Comparison of ENCODE assay signal across 10 cellular contexts in the genomic region with DNA sequence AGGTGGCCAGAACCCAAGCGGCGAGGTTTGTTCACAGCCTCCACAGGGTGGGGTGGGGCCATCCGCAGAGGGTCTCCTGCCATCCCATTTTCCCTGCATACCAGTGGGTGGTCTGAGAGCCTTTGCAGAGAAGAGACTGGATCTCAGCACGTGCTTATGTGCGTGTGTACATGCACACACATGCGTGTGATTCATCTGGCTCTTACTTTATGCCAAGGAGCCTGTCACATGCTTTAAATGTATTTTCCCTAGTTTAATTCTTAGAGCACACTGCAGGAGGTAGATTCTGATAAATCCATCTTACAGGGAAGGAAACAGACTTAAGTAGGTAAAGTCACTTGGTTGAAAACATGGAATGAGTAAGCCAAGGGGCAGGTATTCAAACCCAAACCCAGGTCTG. TPM values are rescaled to one million over a fixed set of nuclear protein-coding genes. Genes with fewer than 3 reads are reported as not detected.
A peak's percentile ranks its signal among the peaks of the same experiment; 100 is the strongest.
DNase-seq lines count a peak whose midpoint lies in the region; FAIRE-seq and TF ChIP-seq lines count a peak whose summit lies in the region.
"Had no signal": no experiment of that assay in that cellular context is flagged by ENCODE, and none has a peak within 500 bp of the region (broad histone marks: within the 10 kb centered on the region; RNA-seq: fewer than 3 reads in every experiment).

No MANE protein-coding gene starts in this region.

- H3K36me3 Mint-ChIP-seq in T-helper 2 cell treated with Interferon-gamma antibody and Interleukin-4, amounts not matched to agents 5 μg/mL and 100 μg/mL, for 36 hours (ENCODE audit: low read depth): peaks cover 23% of the 10 kb centered on the region

- no peak for TF ChIP-seq POLR2A in thyroid gland (IDR thresholded peaks at IDR 0.05)

- H3K27ac ChIP-seq in layer of hippocampus (ENCODE audit: low read depth, low read length) (peak overlapping the region; percentile 59), thyroid gland (peak overlapping the region in 2 of 3 donors; percentile 82 to 83)

- no peaks in the 10 kb centered on the region for H3K27me3 ChIP-seq in Loucy (ENCODE audit: insufficient read depth, low read length, poor library complexity, severe bottlenecking)
- H3K27me3 ChIP-seq in bronchial epithelial cell (ENCODE audit: control insufficient read depth, insufficient read depth, low read length): no peaks in the 10 kb centered on the region
- no peaks in the 10 kb centered on the region for H3K27me3 ChIP-seq in layer of hippocampus (ENCODE audit: control insufficient read depth, insufficient read depth, low read length)
- no peaks in the 10 kb centered on the region for H3K27me3 ChIP-seq in thyroid gland

- peak overlapping the region; percentile 19 for H3K4me2 ChIP-seq in Loucy (ENCODE audit: low read depth, low read length, poor library complexity, severe bottlenecking)

- no peaks in the 10 kb centered on the region for H3K27me3 Mint-ChIP-seq in T-helper 2 cell treated with Interferon-gamma antibody and Interleukin-4, amounts not matched to agents 5 μg/mL and 100 μg/mL, for 36 hours (ENCODE audit: low read depth)

- intact Hi-C loops in thyroid gland (cut with DNase I): no loop called here
- intact Hi-C loops in posterior cingulate gyrus (cut with DNase I): loop anchor here (5.0 kb wide), 1 partner anchor 40 kb away; no protein-coding TSS in a partner anchor

- H3K9me3 ChIP-seq in Loucy (ENCODE audit: insufficient read depth, low read depth, low read length) (no peaks in the 10 kb centered on the region), thyroid gland (no peaks in the 10 kb centered on the region)

- H3K4me1 Mint-ChIP-seq in T-helper 2 cell treated with Interferon-gamma antibody and Interleukin-4, amounts not matched to agents 5 μg/mL and 100 μg/mL, for 36 hours (ENCODE audit: low read depth): peaks cover 55% of the 10 kb centered on the region

- H3K4me3 ChIP-seq in Loucy (ENCODE audit: low read length, poor library complexity, severe bottlenecking) (no peak overlapping the region), bronchial epithelial cell (ENCODE audit: low read depth, low read length) (no peak overlapping the region), thyroid gland (replicated peaks in 1 of 3) (no peak overlapping the region)

- DNase-seq in bronchial epithelial cell (ENCODE audit: low read depth) (peak; percentile 70), thyroid gland (no peak), mesenteric fat pad (ENCODE audit: low spot score) (no peak), posterior cingulate gyrus (no peak)
- no peak for DNase-seq in T-helper 2 cell treated with Interferon-gamma antibody and Interleukin-4, amounts not matched to agents 5 μg/mL and 100 μg/mL, for 36 hours (ENCODE audit: low spot score)
- DNase-seq: NCI-H1105 treated with DMSO at 0.1 percent for 48 hours, NCI-H524 treated with DMSO at 0.1 percent for 48 hours had no signal

- H3F3A ChIP-seq in Loucy (ENCODE audit: low read depth): peaks cover 17% of the 10 kb centered on the region

- FAIRE-seq in bronchial epithelial cell (lab: Jason Lieb, UNC): no peak
- FAIRE-seq: D721Med had no signal

- TF ChIP-seq CTCF in Loucy (conservative IDR thresholded peaks at IDR 0.05; ENCODE audit: low read length) (no peak), bronchial epithelial cell (IDR thresholded peaks at IDR 0.05; ENCODE audit: insufficient read depth, low read length, severe bottlenecking) (no peak), thyroid gland (IDR thresholded peaks at IDR 0.05) (no peak)

- H3K36me3 ChIP-seq in Loucy (ENCODE audit: insufficient read depth, low read length): peaks cover 35% of the 10 kb centered on the region; the same call in 1 of the 2 replicates
- H3K36me3 ChIP-seq in bronchial epithelial cell (ENCODE audit: control insufficient read depth, insufficient read depth, low read length): peaks cover 35% of the 10 kb centered on the region
- peaks cover 0 to 4% of the 10 kb centered on the region in 2 donors for H3K36me3 ChIP-seq in thyroid gland

- no peak overlapping the region for H2AFZ ChIP-seq in Loucy (ENCODE audit: low read length)

- no peak overlapping the region for H3K4me3 Mint-ChIP-seq in T-helper 2 cell treated with Interferon-gamma antibody and Interleukin-4, amounts not matched to agents 5 μg/mL and 100 μg/mL, for 36 hours

- peaks cover 55% of the 10 kb centered on the region for H4K20me1 ChIP-seq in Loucy (ENCODE audit: insufficient read depth, low read length, poor library complexity, severe bottlenecking)

- peaks cover 80% of the 10 kb centered on the region for H3K79me2 ChIP-seq in Loucy (ENCODE audit: insufficient read depth, low read length)

- no peaks in the 10 kb centered on the region for H3K9me3 Mint-ChIP-seq in T-helper 2 cell treated with Interferon-gamma antibody and Interleukin-4, amounts not matched to agents 5 μg/mL and 100 μg/mL, for 36 hours

- H3K27ac Mint-ChIP-seq in T-helper 2 cell treated with Interferon-gamma antibody and Interleukin-4, amounts not matched to agents 5 μg/mL and 100 μg/mL, for 36 hours: no peak overlapping the region

- WGBS in thyroid gland, 2 donors: 86 to 94% methylated on average over 6 of the region's 6 CpGs

- peak overlapping the region; percentile 42 for H3K9ac ChIP-seq in Loucy (ENCODE audit: low read depth, low read length, poor library complexity, severe bottlenecking)

- H3K9me2 ChIP-seq in Loucy (replicated peaks; ENCODE audit: low read depth, low read length): no peaks in the 10 kb centered on the region

- H3K4me1 ChIP-seq in Loucy (ENCODE audit: insufficient read depth, low read length, poor library complexity, severe bottlenecking) (peaks cover 63% of the 10 kb centered on the region), thyroid gland (peaks cover 91 to 100% of the 10 kb centered on the region in 2 donors)

RNA-seq across cellular contexts. Expression of gene CAPN12, which starts 47.1 kb away (rescaled TPM):
- total RNA-seq in bronchial epithelial cell: 6.6 and 6.8 TPM in 2 replicates
- 1 to 10 TPM in 2 of 4 donors, not detected in 2; 1.6 to 2.0 TPM for total RNA-seq in thyroid gland
- 1.3 TPM for total RNA-seq in mesenteric fat pad

RNA-seq across cellular contexts. Expression of gene ACTN4, which starts 49.7 kb away (rescaled TPM):
- total RNA-seq in bronchial epithelial cell (130 and 135 TPM in 2 replicates), thyroid gland (100 to 1,000 TPM; 191 to 479 (median 365) TPM), mesenteric fat pad (431 TPM)
